Comparison of ENCODE assay signal across 15 cellular contexts in the genomic region with DNA sequence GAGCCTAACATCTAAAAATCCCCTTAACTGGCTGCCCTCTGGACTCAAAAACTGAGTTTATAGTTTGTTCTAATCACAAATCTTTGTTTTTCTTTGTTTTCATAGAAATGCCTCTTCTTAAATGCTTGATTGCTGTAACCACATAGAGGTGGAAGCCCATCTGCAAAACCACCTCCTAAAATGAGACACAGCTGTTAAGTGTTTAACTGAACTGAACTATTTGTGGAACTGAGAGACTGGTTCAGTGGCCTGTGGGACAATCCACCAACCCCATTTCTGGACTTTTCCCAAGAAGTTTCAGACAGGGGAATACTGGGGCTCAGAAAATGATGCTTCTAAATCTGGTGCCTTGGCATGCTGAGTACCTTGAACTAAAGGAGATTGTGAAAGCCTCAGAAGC.
"Had no signal": no experiment of that assay in that cellular context is flagged by ENCODE, and none has a peak within 500 bp of the region (broad histone marks: within the 10 kb centered on the region; RNA-seq: fewer than 3 reads in every experiment).

No MANE protein-coding gene starts in this region.

- H3K27ac Mint-ChIP-seq: nephron, type B pancreatic cell had no signal

- ATAC-seq: heart left ventricle, mucosa of descending colon, psoas muscle, right lobe of liver had no signal

- H3K4me3 Mint-ChIP-seq: nephron, type B pancreatic cell had no signal

- DNase-seq: dorsolateral prefrontal cortex; effector CD8-positive, alpha-beta T cell; heart left ventricle; hippocampal formation; mucosa of descending colon; psoas muscle; retina; right lobe of liver; spleen; stimulated activated CD4-positive, alpha-beta T cell treated with anti-CD3 and anti-CD28 coated beads, Interleukin-15, amount 100 ng/mL, for 24 hours; stimulated activated CD4-positive, alpha-beta T cell treated with anti-CD3 and anti-CD28 coated beads, Interleukin-1b, Interleukin-23, amount 100 ng/mL, for 48 hours; stimulated activated CD4-positive, alpha-beta T cell treated with anti-CD3 and anti-CD28 coated beads, Interleukin-4, amount 100 ng/mL, for 24 hours; stimulated activated naive CD4-positive, alpha-beta T cell had no signal

- H3K36me3 Mint-ChIP-seq: type B pancreatic cell had no signal
